In the genomic region with DNA sequence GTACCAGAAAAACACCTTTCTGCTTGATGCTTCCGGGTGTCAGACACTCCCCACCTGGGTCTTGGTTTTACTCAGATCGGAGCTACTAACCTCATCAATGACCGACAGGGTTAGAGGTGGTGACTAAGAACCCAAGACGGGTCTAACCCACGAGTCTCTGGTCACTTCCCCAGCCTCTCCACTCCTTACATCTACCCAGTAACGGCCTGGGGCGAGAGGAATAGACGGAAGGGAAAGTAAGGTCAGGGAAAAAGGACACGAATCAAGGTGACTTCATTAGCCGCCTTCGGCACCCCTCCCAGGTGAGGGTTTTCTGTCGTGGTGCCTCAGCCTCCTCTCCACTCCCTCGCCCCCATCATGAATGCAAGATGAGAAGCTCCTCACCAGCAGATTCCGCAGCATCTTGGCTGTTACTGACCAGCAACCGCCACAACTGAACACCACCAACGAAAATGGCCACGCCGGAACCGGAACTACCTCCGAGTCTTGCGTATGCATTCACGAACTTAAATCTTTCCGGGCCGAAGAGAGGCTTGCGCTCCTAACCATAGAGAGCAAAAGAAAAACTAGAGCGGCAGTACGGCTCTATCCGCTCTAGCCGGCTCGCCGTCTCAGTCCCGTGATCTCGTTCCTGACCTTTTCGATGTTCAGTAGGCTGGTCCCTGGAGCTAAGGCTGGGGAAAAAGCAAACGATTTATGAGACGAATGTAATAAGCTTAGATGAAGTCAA, we compare ENCODE assay signal across 8 cellular contexts. TPM values are rescaled to one million over a fixed set of nuclear protein-coding genes. Genes with fewer than 3 reads are reported as not detected.
A peak's percentile ranks its signal among the peaks of the same experiment; 100 is the strongest.
DNase-seq lines count a peak whose midpoint lies in the region; ATAC-seq and TF ChIP-seq lines count a peak whose summit lies in the region.

A gene with protein sequence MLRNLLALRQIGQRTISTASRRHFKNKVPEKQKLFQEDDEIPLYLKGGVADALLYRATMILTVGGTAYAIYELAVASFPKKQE (minus strand): TSS at position 469 of the 730 bp plus-strand sequence. CDS start 67 bp downstream, at position 402.

- H3F3A ChIP-seq in SK-N-SH (replicated peaks; ENCODE audit: insufficient read depth): peaks cover 5% of the 10 kb centered on the region

- TF ChIP-seq CTCF in SK-N-SH (IDR thresholded peaks at IDR 0.05) (no peak), gastroesophageal sphincter (IDR thresholded peaks at IDR 0.05) (no peak), neutrophil (IDR thresholded peaks at IDR 0.05) (no peak)

- H3K9me2 ChIP-seq in SK-N-SH: no peaks in the 10 kb centered on the region

- TF ChIP-seq RAD21 in SK-N-SH (IDR thresholded peaks at IDR 0.05; ENCODE audit: low read length): no peak; the same call in 1 of the 2 replicates

- POLR2A ChIA-PET in SK-N-SH (lab: Yijun Ruan, JAX): interaction anchor here (1.0 to 1.3 kb wide), 2 partner anchors 358 to 360 kb away, joined by 3 to 7 read pairs; a partner anchor contains a TSS

- peaks cover 17% of the 10 kb centered on the region for H4K20me1 ChIP-seq in SK-N-SH (ENCODE audit: insufficient read depth)

- TF ChIP-seq EP300 in SK-N-SH (IDR thresholded peaks at IDR 0.05; ENCODE audit: borderline replicate concordance in 1 of 2, low read depth in 1 of 2, low read length in 1 of 2): peak in 1 of 2 experiments; percentile 16; a peak in 1 of 4 replicates
- TF ChIP-seq EP300 in gastroesophageal sphincter (IDR thresholded peaks at IDR 0.05): no peak

- H3K27ac ChIP-seq in SK-N-SH (ENCODE audit: low read depth in 2 of 2, low read length in 1 of 2) (peak within 1 kb of the TSS; percentile 93 to 95), gastroesophageal sphincter (peak within 1 kb of the TSS; percentile 86 to 96 (median 90)), neutrophil (peak within 1 kb of the TSS; percentile 94), substantia nigra (ENCODE audit: low read depth, low read length, poor library complexity, severe bottlenecking) (peak within 1 kb of the TSS; percentile 82)

- TF ChIP-seq POLR2A in gastroesophageal sphincter (IDR thresholded peaks at IDR 0.05): peak; percentile 50 to 77

- H2AFZ ChIP-seq in SK-N-SH (ENCODE audit: low read depth): peak within 1 kb of the TSS; percentile 97

- H3K9me3 ChIP-seq in SK-N-SH: no peaks in the 10 kb centered on the region
- no peaks in the 10 kb centered on the region for H3K9me3 ChIP-seq in gastroesophageal sphincter
- H3K9me3 ChIP-seq in neutrophil: no peaks in the 10 kb centered on the region

- CTCF ChIA-PET in SK-N-SH (lab: Yijun Ruan, JAX): interaction anchor here (0.6 to 1.5 kb wide), 8 partner anchors 15 to 284 kb away, joined by 3 to 8 read pairs (median 3); no protein-coding TSS in a partner anchor

- H3K27me3 ChIP-seq in SK-N-SH (ENCODE audit: insufficient read depth) (no peaks in the 10 kb centered on the region), gastroesophageal sphincter (no peaks in the 10 kb centered on the region), neutrophil (peaks cover 31% of the 10 kb centered on the region)

- DNase-seq in GM04504 (ENCODE audit: low read depth): peak; percentile 92
- peak; percentile 90 for DNase-seq in NCI-H1048 (lab: John Stamatoyannopoulos, UW)
- peak; percentile 76 for DNase-seq in SK-N-SH
- DNase-seq in activated naive CD4-positive, alpha-beta T cell treated with anti-CD3 and anti-CD28 coated beads, Interleukin-2, amount 50 U/mL, for 16 hours: peak; percentile 83
- DNase-seq in substantia nigra (lab: John Stamatoyannopoulos, UW): peak; percentile 46 to 95 (median 87)

- H3K9ac ChIP-seq in SK-N-SH: peak within 1 kb of the TSS; percentile 92

- WGBS in SK-N-SH (ENCODE audit: low lambda C conversion rate): under 1% methylated on average over 31 of the region's 36 CpGs
- WGBS in gastroesophageal sphincter (ENCODE audit: low coverage in 1 of 2), 2 donors: 1 to 2% methylated on average over 19 to 28 of the region's 36 CpGs

- H3K36me3 ChIP-seq in SK-N-SH (replicated peaks in 1 of 2; ENCODE audit: control insufficient read depth in 1 of 2, insufficient read depth in 2 of 2, low read length in 1 of 2) (peaks cover 23 to 31% of the 10 kb centered on the region in 2 experiments), gastroesophageal sphincter (peaks cover 0 to 26% of the 10 kb centered on the region in 2 donors), neutrophil (peaks cover 29% of the 10 kb centered on the region)

- H3K4me3 ChIP-seq in SK-N-SH (ENCODE audit: low read depth in 2 of 2, low read length in 1 of 2) (peak within 1 kb of the TSS; percentile 97 to 100), gastroesophageal sphincter (peak within 1 kb of the TSS; percentile 78 to 80), neutrophil (ENCODE audit: low read depth in 1 of 2, low read length in 1 of 2) (peak within 1 kb of the TSS; percentile 76 to 82)

- peak within 1 kb of the TSS; percentile 83 for H3K4me2 ChIP-seq in SK-N-SH

- H3K4me1 ChIP-seq in SK-N-SH (ENCODE audit: control insufficient read depth in 1 of 2, insufficient read depth in 2 of 2, low read depth in 1 of 2, low read length in 1 of 2) (peaks cover 0 to 7% of the 10 kb centered on the region in 2 experiments; a peak in 2 of 4 replicates), gastroesophageal sphincter (peaks cover 0 to 37% (median 10%) of the 10 kb centered on the region in 3 donors), neutrophil (ENCODE audit: control insufficient read depth in 1 of 2, insufficient read depth in 1 of 2, low read depth in 1 of 2, low read length in 1 of 2) (peaks cover 9 to 16% of the 10 kb centered on the region in 2 experiments)

- ATAC-seq in HG02571 (IDR thresholded peaks at IDR 0.05; ENCODE audit: unreplicated experiment) (peak; percentile 97), gastroesophageal sphincter (peak; percentile 99)

- peaks cover 47% of the 10 kb centered on the region for H3K79me2 ChIP-seq in SK-N-SH (ENCODE audit: insufficient read depth)

TF ChIP-seq in SK-N-SH, 30 proteins besides CTCF, POLR2A, EP300 and RAD21 (continues in another document):
- no peak for TF ChIP-seq NRF1 (IDR thresholded peaks at IDR 0.05; ENCODE audit: low read depth, low read length)
- no peak for TF ChIP-seq RXRA (IDR thresholded peaks at IDR 0.05; ENCODE audit: borderline replicate concordance, low read depth)
- TF ChIP-seq POLR2AphosphoS5 (IDR thresholded peaks at IDR 0.05; ENCODE audit: low read depth, low read length): peak; percentile 97
- TF ChIP-seq, protein P1, sequence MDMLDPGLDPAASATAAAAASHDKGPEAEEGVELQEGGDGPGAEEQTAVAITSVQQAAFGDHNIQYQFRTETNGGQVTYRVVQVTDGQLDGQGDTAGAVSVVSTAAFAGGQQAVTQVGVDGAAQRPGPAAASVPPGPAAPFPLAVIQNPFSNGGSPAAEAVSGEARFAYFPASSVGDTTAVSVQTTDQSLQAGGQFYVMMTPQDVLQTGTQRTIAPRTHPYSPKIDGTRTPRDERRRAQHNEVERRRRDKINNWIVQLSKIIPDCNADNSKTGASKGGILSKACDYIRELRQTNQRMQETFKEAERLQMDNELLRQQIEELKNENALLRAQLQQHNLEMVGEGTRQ (IDR thresholded peaks at IDR 0.05; ENCODE audit: borderline replicate concordance, low read depth, low read length): no peak
- peak; percentile 72 for TF ChIP-seq ELF1 (IDR thresholded peaks at IDR 0.05)
- TF ChIP-seq FOXJ3 (CRISPR knock-in tag; IDR thresholded peaks at IDR 0.05): no peak
- TF ChIP-seq, protein P2, sequence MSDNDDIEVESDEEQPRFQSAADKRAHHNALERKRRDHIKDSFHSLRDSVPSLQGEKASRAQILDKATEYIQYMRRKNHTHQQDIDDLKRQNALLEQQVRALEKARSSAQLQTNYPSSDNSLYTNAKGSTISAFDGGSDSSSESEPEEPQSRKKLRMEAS (IDR thresholded peaks at IDR 0.05; ENCODE audit: low read depth): peak; percentile 95
- TF ChIP-seq MEF2A (IDR thresholded peaks at IDR 0.05; ENCODE audit: borderline replicate concordance, low read depth): no peak
- TF ChIP-seq MXI1 (IDR thresholded peaks at IDR 0.05; ENCODE audit: low read depth, low read length): peak; percentile 81; the same call in 1 of the 2 replicates
- TF ChIP-seq CHD2 (IDR thresholded peaks at IDR 0.05; ENCODE audit: low read length, partially characterized antibody): peak; percentile 95
- peak; percentile 95 for TF ChIP-seq TAF1 (IDR thresholded peaks at IDR 0.05; ENCODE audit: borderline replicate concordance, low read depth, low read length)
- TF ChIP-seq, protein P3, sequence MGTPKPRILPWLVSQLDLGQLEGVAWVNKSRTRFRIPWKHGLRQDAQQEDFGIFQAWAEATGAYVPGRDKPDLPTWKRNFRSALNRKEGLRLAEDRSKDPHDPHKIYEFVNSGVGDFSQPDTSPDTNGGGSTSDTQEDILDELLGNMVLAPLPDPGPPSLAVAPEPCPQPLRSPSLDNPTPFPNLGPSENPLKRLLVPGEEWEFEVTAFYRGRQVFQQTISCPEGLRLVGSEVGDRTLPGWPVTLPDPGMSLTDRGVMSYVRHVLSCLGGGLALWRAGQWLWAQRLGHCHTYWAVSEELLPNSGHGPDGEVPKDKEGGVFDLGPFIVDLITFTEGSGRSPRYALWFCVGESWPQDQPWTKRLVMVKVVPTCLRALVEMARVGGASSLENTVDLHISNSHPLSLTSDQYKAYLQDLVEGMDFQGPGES (IDR thresholded peaks at IDR 0.05; ENCODE audit: low read depth, low read length): no peak

RNA-seq across cellular contexts. Expression of the gene that starts here (rescaled TPM):
- 431 and 600 TPM in 2 replicates for polyA plus RNA-seq in SK-N-SH (2012; rRNA removed)
- 554 and 614 TPM in 2 replicates for polyA plus RNA-seq in SK-N-SH (2012; cell fraction: cytosol; rRNA removed)
- 123 and 150 TPM in 2 replicates for polyA plus RNA-seq in SK-N-SH (2012; cell fraction: nucleus; rRNA removed)
- 100 to 1,000 TPM; 148 to 764 (median 376) TPM for total RNA-seq in gastroesophageal sphincter

Comparison
In these comparisons a context has a peak if more than half of its experiments do, and no peak if none do; other contexts are left out.
1. Peak in every context shown above with its lines: DNase-seq, ATAC-seq, H3K4me3 ChIP-seq and H3K27ac ChIP-seq.